Comparison of ENCODE assay signal across 8 cellular contexts in genomic region chr14:95515523-95516517, GRCh38. TPM values are rescaled to one million over a fixed set of nuclear protein-coding genes. Genes with fewer than 3 reads are reported as not detected.
DNase-seq lines count a peak whose midpoint lies in the region; ATAC-seq and TF ChIP-seq lines count a peak whose summit lies in the region.

No MANE protein-coding gene starts in this region.

- peak overlapping the region; percentile 93 for H3K27ac Mint-ChIP-seq in T-helper 17 cell

- no peaks in the 10 kb centered on the region for H3K9me3 ChIP-seq in KOPT-K1 (ENCODE audit: insufficient read depth, low read length, poor library complexity, severe bottlenecking)
- H3K9me3 ChIP-seq in T-helper 17 cell (ENCODE audit: control insufficient read depth, low read length, poor library complexity, severe bottlenecking) = no peaks in the 10 kb centered on the region
- no peaks in the 10 kb centered on the region for H3K9me3 ChIP-seq in iPS-18c (ENCODE audit: control insufficient read depth, insufficient read depth, low read length)

- H3K36me3 ChIP-seq in KOPT-K1 (ENCODE audit: insufficient read depth, low read length) = no peaks in the 10 kb centered on the region

- H3K4me3 Mint-ChIP-seq in T-helper 17 cell = peak overlapping the region; percentile 94

- H3K27me3 Mint-ChIP-seq in T-helper 17 cell = no peaks in the 10 kb centered on the region

- peak; percentile 74 for DNase-seq in GM03348 (ENCODE audit: low spot score)
- DNase-seq in T-helper 17 cell = peak; percentile 81 to 84 (median 84)
- no peak for DNase-seq in astrocyte of the cerebellum (ENCODE audit: low read depth)
- peak; percentile 76 for DNase-seq in stimulated activated CD4-positive, alpha-beta T cell treated with anti-CD3 and anti-CD28 coated beads, Interleukin-12 subunit alpha, Interleukin-12 subunit beta, amount 100 ng/mL, for 4 hours
- no peak for DNase-seq in dedifferentiated amniotic fluid mesenchymal stem cell (ENCODE audit: extremely low spot score)

- peak overlapping the region; percentile 57 for H3K27ac ChIP-seq in KOPT-K1 (ENCODE audit: low read depth, low read length, poor library complexity, severe bottlenecking)

- ATAC-seq in GM21723 (IDR thresholded peaks at IDR 0.05; ENCODE audit: unreplicated experiment) = peak; percentile 79
- ATAC-seq in T-helper 17 cell = peak; percentile 92

- peaks cover 52% of the 10 kb centered on the region for H3K4me1 Mint-ChIP-seq in T-helper 17 cell

- H3K4me3 ChIP-seq in astrocyte of the cerebellum (ENCODE audit: low read depth, low read length) (peak overlapping the region; percentile 54), iPS-18c (ENCODE audit: insufficient read depth, low read depth, low read length) (peak overlapping the region; percentile 15)

- peak; percentile 34 for TF ChIP-seq CTCF in astrocyte of the cerebellum (IDR thresholded peaks at IDR 0.05; ENCODE audit: low read depth, low read length, missing control alignments)

- in situ Hi-C loops in astrocyte of the cerebellum (cut with HindIII; ENCODE audit: low sequenced_read_pairs) = no loop called here

- H3K36me3 Mint-ChIP-seq in T-helper 17 cell (ENCODE audit: low read depth) = peaks cover 2% of the 10 kb centered on the region

RNA-seq across cellular contexts. Expression of gene SYNE3, which starts 0.6 kb away (rescaled TPM):
- 10 to 100 TPM; 59.6 to 64.8 TPM for total RNA-seq in T-helper 17 cell

RNA-seq across cellular contexts. Expression of gene GLRX5, which starts 19.0 kb away (rescaled TPM):
- 10 to 100 TPM; 14.8 to 17.7 TPM for total RNA-seq in T-helper 17 cell

Comparison
In these comparisons a context has a peak if more than half of its experiments do, and no peak if none do; other contexts are left out.
1. DNase-seq: peak in GM03348 (single experiment), T-helper 17 cell (3 of 3) and stimulated activated CD4-positive, alpha-beta T cell treated with anti-CD3 and anti-CD28 coated beads, Interleukin-12 subunit alpha, Interleukin-12 subunit beta, amount 100 ng/mL, for 4 hours (single experiment); none in astrocyte of the cerebellum (single experiment) and dedifferentiated amniotic fluid mesenchymal stem cell (single experiment).